8 cellular contexts compared by ENCODE assay signal in the genomic region with DNA sequence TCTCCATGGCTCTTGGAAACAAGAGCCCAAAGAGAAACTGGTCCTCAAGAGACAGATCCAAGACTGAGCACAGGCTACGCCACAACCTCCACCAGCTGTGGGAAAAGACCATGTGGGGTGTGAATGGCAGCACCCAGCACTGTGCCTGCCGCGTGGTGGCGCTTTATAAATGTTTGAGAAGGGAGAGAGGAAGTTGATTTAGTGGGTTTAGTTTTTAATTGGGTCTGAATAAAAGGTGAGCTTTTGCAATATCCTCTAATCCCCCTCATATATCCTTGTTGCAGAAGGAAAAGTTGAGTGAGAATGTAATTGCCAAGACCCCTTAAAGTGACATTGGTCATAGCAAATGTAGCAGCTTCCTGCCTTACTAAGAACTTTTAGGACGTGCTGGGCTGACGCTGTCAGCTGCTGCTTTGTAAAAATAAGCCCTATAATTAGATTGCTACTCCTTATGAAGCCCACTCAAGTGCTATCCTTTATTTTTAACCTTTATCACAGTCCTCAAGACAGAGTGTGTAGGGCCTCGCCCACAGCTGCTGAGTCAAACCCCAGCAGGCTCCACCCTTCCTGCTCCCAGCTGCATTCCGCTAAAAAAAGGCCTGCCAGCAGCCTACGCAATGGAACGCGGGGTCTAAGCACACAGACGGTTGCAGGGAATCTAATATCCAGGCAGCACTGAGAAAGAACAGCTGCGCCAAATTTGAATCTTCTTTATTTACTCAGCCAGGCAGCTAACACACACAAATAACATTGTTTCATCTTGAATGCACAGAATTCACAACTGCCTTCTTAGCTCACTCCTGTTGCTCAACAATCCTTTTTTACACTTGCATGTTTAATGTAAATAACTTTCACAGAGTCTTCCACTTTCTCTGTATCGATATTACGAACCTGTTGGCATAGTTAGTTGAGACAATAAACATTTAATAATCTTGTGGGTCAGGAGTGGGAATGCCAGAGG. TPM values are rescaled to one million over a fixed set of nuclear protein-coding genes. Genes with fewer than 3 reads are reported as not detected.
DNase-seq lines count a peak whose midpoint lies in the region; ATAC-seq, FAIRE-seq and TF ChIP-seq lines count a peak whose summit lies in the region.

No MANE protein-coding gene starts in this region.

- peak overlapping the region; percentile 75 for H4K5ac ChIP-seq in H1 (ENCODE audit: insufficient read length, low read depth, low read length)

- H3K14ac ChIP-seq in H1 (ENCODE audit: insufficient read length), result no peak overlapping the region

- no peak overlapping the region for H4K8ac ChIP-seq in H1 (ENCODE audit: extremely low read depth, insufficient read depth, low read length)

- H2BK15ac ChIP-seq in H1 (ENCODE audit: low read length), result no peak overlapping the region

- no peak for TF ChIP-seq EP300 in H1 (IDR thresholded peaks at IDR 0.05; ENCODE audit: borderline replicate concordance in 1 of 2, low read depth in 2 of 2, low read length in 2 of 2)

- H3K27me3 Mint-ChIP-seq in activated CD8-positive, alpha-beta T cell treated with anti-CD3 and anti-CD28 coated beads for 36 hours, result no peaks in the 10 kb centered on the region

- TF ChIP-seq CTCF in activated CD8-positive, alpha-beta T cell treated with anti-CD3 and anti-CD28 coated beads for 36 hours (IDR thresholded peaks at IDR 0.05), result peak; percentile 88
- peak; percentile 57 to 74 (median 74) for TF ChIP-seq CTCF in H1 (IDR thresholded peaks at IDR 0.05; ENCODE audit: control extremely low read depth in 1 of 3, insufficient read depth in 1 of 3, low read depth in 1 of 3, low read length in 3 of 3)

- H4K91ac ChIP-seq in H1 (replicated peaks; ENCODE audit: insufficient read length, low read length), result peak overlapping the region; percentile 44

- TF ChIP-seq RAD21 in H1 (IDR thresholded peaks at IDR 0.05 in 1 of 2, conservative IDR thresholded peaks at IDR 0.05 in 1 of 2; ENCODE audit: low read depth in 2 of 2, low read length in 2 of 2), result peak; percentile 33 to 45; a peak in 2 of 4 replicates

- POLR2A ChIA-PET in activated CD8-positive, alpha-beta T cell treated with anti-CD3 and anti-CD28 coated beads for 36 hours (lab: Charles Lee), result interaction anchor here (0.9 to 2.1 kb wide), 8 partner anchors 47 to 437 kb away, joined by 3 to 7 read pairs (median 4); a partner anchor contains a TSS
- POLR2A ChIA-PET in H1 (lab: Charles Lee; ENCODE audit: partially characterized antibody), result interaction anchor here (0.8 to 3.2 kb wide), 13 partner anchors 10 to 585 kb away, joined by 3 to 30 read pairs (median 5); a partner anchor contains a TSS

- no peak overlapping the region for H2BK12ac ChIP-seq in H1 (ENCODE audit: low read depth, low read length)

- H2BK20ac ChIP-seq in H1 (ENCODE audit: low read length), result peak overlapping the region; percentile 93

- peak overlapping the region; percentile 67 for H2BK120ac ChIP-seq in H1 (replicated peaks; ENCODE audit: low read depth, low read length)

- H3K4me2 ChIP-seq in H1 (ENCODE audit: insufficient read depth in 1 of 2, low read depth in 2 of 2, low read length in 2 of 2), result peak overlapping the region; percentile 6 to 49; a peak in 3 of 4 replicates

- no peak overlapping the region for H3K23ac ChIP-seq in H1 (ENCODE audit: insufficient read length)

- no peaks in the 10 kb centered on the region for H3K36me3 Mint-ChIP-seq in activated CD8-positive, alpha-beta T cell treated with anti-CD3 and anti-CD28 coated beads for 36 hours (ENCODE audit: low read depth)

- no peak overlapping the region for H2AK5ac ChIP-seq in H1 (ENCODE audit: low read depth, low read length)

- H3K4me3 Mint-ChIP-seq in activated CD8-positive, alpha-beta T cell treated with anti-CD3 and anti-CD28 coated beads for 36 hours, result peak overlapping the region; percentile 62

- no peaks in the 10 kb centered on the region for H3K23me2 ChIP-seq in H1 (ENCODE audit: low read depth, low read length)

- peak; percentile 69 for ATAC-seq in HG03025 (IDR thresholded peaks at IDR 0.05; ENCODE audit: low FRiP score, unreplicated experiment)
- ATAC-seq in activated CD8-positive, alpha-beta T cell treated with anti-CD3 and anti-CD28 coated beads for 36 hours, result peak; percentile 85

- H3K9me3 ChIP-seq in H1 (ENCODE audit: insufficient read depth in 2 of 2, low read depth in 1 of 2, low read length in 1 of 2) (no peaks in the 10 kb centered on the region), mesodermal cell (ENCODE audit: control insufficient read depth, low read length) (no peaks in the 10 kb centered on the region)

- CTCF ChIA-PET in activated CD8-positive, alpha-beta T cell treated with anti-CD3 and anti-CD28 coated beads for 36 hours (lab: Charles Lee), result interaction anchor here (0.6 to 4.0 kb wide), 66 partner anchors 9 to 1156 kb away, joined by 3 to 53 read pairs (median 4); a partner anchor contains a TSS
- CTCF ChIA-PET in H1 (lab: Charles Lee; ENCODE audit: partially characterized antibody), result interaction anchor here (0.7 to 4.3 kb wide), 41 partner anchors 8 to 687 kb away, joined by 3 to 44 read pairs (median 5); a partner anchor contains a TSS

- H3K18ac ChIP-seq in H1 (ENCODE audit: extremely low read depth, low read length), result peak overlapping the region; percentile 83

- H3K79me1 ChIP-seq in H1 (ENCODE audit: low read depth, low read length), result no peaks in the 10 kb centered on the region

- no peak for FAIRE-seq in H1 (lab: Jason Lieb, UNC)

- H3K56ac ChIP-seq in H1 (replicated peaks; ENCODE audit: insufficient read length, low read depth, low read length), result peak overlapping the region; percentile 21

- H3K27ac Mint-ChIP-seq in activated CD8-positive, alpha-beta T cell treated with anti-CD3 and anti-CD28 coated beads for 36 hours, result peak overlapping the region; percentile 86

- H3K4me3 ChIP-seq in H1 (ENCODE audit: extremely low read depth in 1 of 4, insufficient read depth in 2 of 4, low read depth in 3 of 4, low read length in 4 of 4) (peak overlapping the region in 3 of 4 experiments; percentile 18 to 43 (median 23); a peak in 4 of 8 replicates), mesodermal cell (ENCODE audit: extremely low read depth, insufficient read depth, low read length, poor library complexity, severe bottlenecking) (no peak overlapping the region)

- WGBS in H1 (ENCODE audit: extremely low coverage in 1 of 2, insufficient coverage in 1 of 2, insufficient read length in 1 of 2, insufficient replicate concordance in 2 of 2, low coverage in 1 of 2, low lambda C conversion rate in 2 of 2, missing lambda C conversion rate in 1 of 2), 2 experiments, result 18% methylated on average over 15 of the region's 15 CpGs; no CpG with 5 or more reads in 1 of the 2 experiments
- WGBS in mesodermal cell (ENCODE audit: insufficient coverage in 2 of 2), 2 experiments, result 27 to 43% methylated on average over 5 to 13 of the region's 15 CpGs

- 0 out of 2 replicates have a peak overlapping the region, but pooled peaks have one; percentile 23 for H2AFZ ChIP-seq in H1 (ENCODE audit: low read length)

- no peaks in the 10 kb centered on the region for H3K27me3 ChIP-seq in H1 (replicated peaks in 1 of 4; ENCODE audit: control insufficient read depth in 3 of 4, extremely low read depth in 1 of 4, insufficient read depth in 3 of 4, low read length in 3 of 4)

- no peaks in the 10 kb centered on the region for H3K9me3 Mint-ChIP-seq in activated CD8-positive, alpha-beta T cell treated with anti-CD3 and anti-CD28 coated beads for 36 hours

- 0 out of 7 replicates have a peak overlapping the region, but pooled peaks of 1 of the 4 experiments have one; percentile 5 for H3K9ac ChIP-seq in H1 (replicated peaks in 1 of 4; ENCODE audit: extremely low read depth in 1 of 4, low read depth in 3 of 4, low read length in 3 of 4)

- peak; percentile 1 for DNase-seq in NCI-H2196 treated with DMSO at 0.1 percent for 48 hours (lab: John Stamatoyannopoulos, UW; ENCODE audit: unreplicated experiment)
- no peak for DNase-seq in NCI-H2196 (lab: John Stamatoyannopoulos, UW; ENCODE audit: unreplicated experiment)
- DNase-seq in NCI-H69 (lab: John Stamatoyannopoulos, UW), result peak; percentile 68
- peak; percentile 84 for DNase-seq in activated CD8-positive, alpha-beta T cell treated with anti-CD3 and anti-CD28 coated beads for 36 hours
- peak; percentile 15 to 75 for DNase-seq in H1 (ENCODE audit: low read depth in 1 of 2, low spot score in 2 of 2)
- peak; percentile 36 for DNase-seq in stimulated activated CD8-positive, alpha-beta memory T cell treated with anti-CD3 and anti-CD28 coated beads, Interleukin-15, amount 100 ng/mL, for 1 hour (ENCODE audit: low read depth)

- intact Hi-C loops in activated CD8-positive, alpha-beta T cell treated with anti-CD3 and anti-CD28 coated beads for 36 hours (cut with micrococcal nuclease), result loop anchor here (2.0 kb wide), 3 partner anchors 47 to 395 kb away; a partner anchor contains a TSS

- peak overlapping the region; percentile 72 for H2BK5ac ChIP-seq in H1 (ENCODE audit: low read depth, low read length)

- peaks cover 3 to 19% (median 10%) of the 10 kb centered on the region in 4 experiments; a peak in 5 of 7 replicates for H3K4me1 ChIP-seq in H1 (replicated peaks in 1 of 4; ENCODE audit: control insufficient read depth in 3 of 4, insufficient read depth in 4 of 4, low read length in 3 of 4)
- peaks cover 30% of the 10 kb centered on the region for H3K4me1 ChIP-seq in mesodermal cell (ENCODE audit: control insufficient read depth, insufficient read depth, low read length, poor library complexity, severe bottlenecking)

- no peaks in the 10 kb centered on the region for H3K79me2 ChIP-seq in H1 (ENCODE audit: control insufficient read depth in 1 of 2, insufficient read depth in 2 of 2, low read length in 2 of 2)

- no peak overlapping the region for H3K4ac ChIP-seq in H1 (replicated peaks; ENCODE audit: insufficient read length, low read depth, low read length)

- no peaks in the 10 kb centered on the region for H4K20me1 ChIP-seq in H1 (replicated peaks in 1 of 2; ENCODE audit: control insufficient read depth in 1 of 2, insufficient read depth in 2 of 2, low read length in 2 of 2)

- H3K4me1 Mint-ChIP-seq in activated CD8-positive, alpha-beta T cell treated with anti-CD3 and anti-CD28 coated beads for 36 hours (ENCODE audit: low read depth), result peaks cover 25% of the 10 kb centered on the region

- no peak; a peak in 1 of 3 replicates for TF ChIP-seq POLR2A in H1 (IDR thresholded peaks at IDR 0.05; ENCODE audit: control extremely low read depth in 1 of 2, low read depth in 2 of 2, low read length in 2 of 2)

- H3K27ac ChIP-seq in H1 (ENCODE audit: low read depth, low read length), result peak overlapping the region; percentile 56; the same call in 1 of the 2 replicates
- H3K27ac ChIP-seq in mesodermal cell (ENCODE audit: low read depth, low read length, severe bottlenecking), result peak overlapping the region; percentile 89

- H3K36me3 ChIP-seq in H1 (ENCODE audit: control insufficient read depth in 2 of 4, insufficient read depth in 4 of 4, low read length in 3 of 4) (no peaks in the 10 kb centered on the region), mesodermal cell (ENCODE audit: control insufficient read depth, insufficient read depth, low read length) (peaks cover 6% of the 10 kb centered on the region)

RNA-seq across cellular contexts. Expression of a gene that starts 47.3 kb away (rescaled TPM):
- total RNA-seq in activated CD8-positive, alpha-beta T cell treated with anti-CD3 and anti-CD28 coated beads for 36 hours, result 100 to 1,000 TPM; 165 to 169 TPM
- total RNA-seq in H1 (2021; fragmentation: NEBNext Ultra II Directional; extraction: Animal tissue kit (Norgen Biotek cat#: 25700)), result 657 and 677 TPM in 2 replicates
- polyA plus RNA-seq in H1 (2011; rRNA removed), result 219 and 348 TPM in 2 replicates
- 345 TPM for polyA plus RNA-seq in H1 (2011; cell fraction: cytosol; rRNA removed)
- polyA plus RNA-seq in H1 (2011; cell fraction: nucleus; rRNA removed), result 273 TPM
- 544 to 609 TPM (median 590 TPM) in 4 replicates for polyA plus RNA-seq in H1 (2012, experiment 1 of 2)
- 449 TPM for polyA plus RNA-seq in H1 (2012, experiment 2 of 2)
- polyA plus RNA-seq in H1 (2013, experiment 1 of 2), result 343 TPM
- polyA plus RNA-seq in H1 (2013, experiment 2 of 2), result 345 TPM
- polyA minus RNA-seq in H1 (2011; rRNA and poly(A)+ RNA removed), result 589 and 621 TPM in 2 replicates
- 606 TPM for polyA minus RNA-seq in H1 (2011; cell fraction: cytosol; rRNA and poly(A)+ RNA removed)
- polyA minus RNA-seq in H1 (2011; cell fraction: nucleus; rRNA and poly(A)+ RNA removed), result 293 TPM
- polyA plus RNA-seq in mesodermal cell (2013, experiment 1 of 2), result 802 TPM
- polyA plus RNA-seq in mesodermal cell (2013, experiment 2 of 2), result 748 TPM
